In the genomic region with DNA sequence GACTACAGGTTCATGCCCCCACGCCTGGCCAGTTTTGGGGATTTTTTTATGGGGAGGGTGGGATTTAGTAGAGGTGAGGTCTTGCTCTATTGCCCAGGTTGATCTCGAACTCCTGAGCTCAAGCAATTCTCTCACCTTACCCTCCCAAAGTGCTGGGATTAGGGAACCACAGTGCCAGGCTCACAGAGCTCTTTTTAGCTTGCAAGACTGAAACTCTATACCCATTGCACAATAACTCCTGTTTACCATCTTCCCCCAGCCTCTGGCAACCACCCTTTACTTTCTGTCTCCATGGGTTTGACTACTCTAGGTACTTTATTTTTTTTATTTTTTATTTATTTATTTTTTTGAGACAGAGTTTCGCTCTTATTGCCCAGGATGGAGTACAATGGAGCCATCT, we compare ENCODE assay signal across 13 cellular contexts. TPM values are rescaled to one million over a fixed set of nuclear protein-coding genes. Genes with fewer than 3 reads are reported as not detected.
A peak's percentile ranks its signal among the peaks of the same experiment; 100 is the strongest.
DNase-seq lines count a peak whose midpoint lies in the region; ATAC-seq and TF ChIP-seq lines count a peak whose summit lies in the region.
"Had no signal": no experiment of that assay in that cellular context is flagged by ENCODE, and none has a peak within 500 bp of the region (broad histone marks: within the 10 kb centered on the region; RNA-seq: fewer than 3 reads in every experiment).

No MANE protein-coding gene starts in this region.

- WGBS in esophagus muscularis mucosa, result 94% methylated on average over 3 of the region's 3 CpGs
- WGBS in body of pancreas, 2 donors, result 83 to 84% methylated on average over 3 of the region's 3 CpGs

- TF ChIP-seq CTCF in RWPE2 (IDR thresholded peaks at IDR 0.05; ENCODE audit: poor library complexity, severe bottlenecking) (no peak), esophagus muscularis mucosa (IDR thresholded peaks at IDR 0.05) (no peak), body of pancreas (IDR thresholded peaks at IDR 0.05) (no peak)

- H3K4me1 Mint-ChIP-seq in activated naive CD4-positive, alpha-beta T cell treated with anti-CD3 and anti-CD28 coated beads for 36 hours (ENCODE audit: low read depth), result peaks cover 47% of the 10 kb centered on the region
- H3K4me1 Mint-ChIP-seq in stimulated activated naive B cell treated with anti-CD40 and anti-IgM and Interleukin-4, amounts not matched to agents 10 μg/mL and 1 μg/mL and 100 μg/mL, for 72 hours, result peaks cover 13 to 14% of the 10 kb centered on the region in 2 donors
- peaks cover 9 to 11% of the 10 kb centered on the region in 2 donors for H3K4me1 Mint-ChIP-seq in effector memory CD8-positive, alpha-beta T cell (ENCODE audit: low read depth in 2 of 2)

- DNase-seq in activated naive CD4-positive, alpha-beta T cell treated with anti-CD3 and anti-CD28 coated beads for 36 hours, result no peak
- no peak for DNase-seq in activated naive CD4-positive, alpha-beta T cell treated with Interleukin-2 at 50 U/mL for 16 hours
- no peak for DNase-seq in RWPE2 (ENCODE audit: low spot score)
- peak; percentile 90 for DNase-seq in fibroblast of gingiva (ENCODE audit: low read depth)
- DNase-seq in stimulated activated naive B cell treated with anti-CD40 and anti-IgM and Interleukin-4, amounts not matched to agents 10 μg/mL and 1 μg/mL and 100 μg/mL, for 72 hours, result no peak
- DNase-seq in esophagus muscularis mucosa (ENCODE audit: extremely low spot score), result no peak
- DNase-seq in body of pancreas, result no peak
- no peak for DNase-seq in effector memory CD8-positive, alpha-beta T cell
- DNase-seq: activated T-cell treated with anti-CD3 and anti-CD28 coated beads, Interleukin-2, amount 50 U/mL, for 1 hour; Karpas-422 had no signal

- ATAC-seq in RWPE2 (ENCODE audit: low read depth) (peak; percentile 16; the same call in 1 of the 3 replicates), body of pancreas (no peak)
- peak in 1 of 2 donors; percentile 11 for ATAC-seq in stimulated activated naive B cell treated with anti-CD40 and anti-IgM and Interleukin-4, amounts not matched to agents 10 μg/mL and 1 μg/mL and 100 μg/mL, for 72 hours (replicated peaks)
- ATAC-seq in effector memory CD8-positive, alpha-beta T cell (replicated peaks), result no peak

- H3K4me3 ChIP-seq in RWPE2 (ENCODE audit: severe bottlenecking) (no peak overlapping the region), esophagus muscularis mucosa (no peak overlapping the region), body of pancreas (no peak overlapping the region)
- H3K4me3 ChIP-seq: BLaER1 had no signal

- H3K36me3 Mint-ChIP-seq in activated naive CD4-positive, alpha-beta T cell treated with anti-CD3 and anti-CD28 coated beads for 36 hours (ENCODE audit: low read depth), result no peaks in the 10 kb centered on the region
- H3K36me3 Mint-ChIP-seq in stimulated activated naive B cell treated with anti-CD40 and anti-IgM and Interleukin-4, amounts not matched to agents 10 μg/mL and 1 μg/mL and 100 μg/mL, for 72 hours, result no peaks in the 10 kb centered on the region
- H3K36me3 Mint-ChIP-seq in effector memory CD8-positive, alpha-beta T cell (ENCODE audit: insufficient read depth), result peaks cover 6% of the 10 kb centered on the region
- H3K36me3 Mint-ChIP-seq: mesothelial cell of epicardium had no signal

- H3K9me3 Mint-ChIP-seq in activated naive CD4-positive, alpha-beta T cell treated with anti-CD3 and anti-CD28 coated beads for 36 hours, result no peaks in the 10 kb centered on the region
- H3K9me3 Mint-ChIP-seq in stimulated activated naive B cell treated with anti-CD40 and anti-IgM and Interleukin-4, amounts not matched to agents 10 μg/mL and 1 μg/mL and 100 μg/mL, for 72 hours, result no peaks in the 10 kb centered on the region
- H3K9me3 Mint-ChIP-seq in effector memory CD8-positive, alpha-beta T cell, result no peaks in the 10 kb centered on the region
- H3K9me3 Mint-ChIP-seq: dendritic cell treated with granulocyte-macrophage colony-stimulating factor and Interleukin-4, amounts not matched to agents 40 ng/mL and 50 ng/mL, for 4 days had no signal

- peaks cover 33% of the 10 kb centered on the region for H3K36me3 ChIP-seq in RWPE2 (ENCODE audit: low read depth)
- H3K36me3 ChIP-seq in esophagus muscularis mucosa, result no peaks in the 10 kb centered on the region
- no peaks in the 10 kb centered on the region for H3K36me3 ChIP-seq in body of pancreas (replicated peaks in 1 of 2; ENCODE audit: insufficient read depth in 1 of 2, low read depth in 2 of 2)
- H3K36me3 ChIP-seq: BLaER1 had no signal

- no peaks in the 10 kb centered on the region for H3K27me3 ChIP-seq in RWPE2 (ENCODE audit: insufficient read depth, poor library complexity, severe bottlenecking)
- H3K27me3 ChIP-seq in esophagus muscularis mucosa, result no peaks in the 10 kb centered on the region
- H3K27me3 ChIP-seq in body of pancreas, result no peaks in the 10 kb centered on the region
- H3K27me3 ChIP-seq: BLaER1 had no signal

- H3K4me1 ChIP-seq in RWPE2 (ENCODE audit: insufficient read depth, poor library complexity, severe bottlenecking) (peaks cover 51% of the 10 kb centered on the region), esophagus muscularis mucosa (peaks cover 8 to 16% (median 12%) of the 10 kb centered on the region in 4 donors), body of pancreas (no peaks in the 10 kb centered on the region)
- H3K4me1 ChIP-seq: BLaER1 had no signal

- H3K4me3 Mint-ChIP-seq in activated naive CD4-positive, alpha-beta T cell treated with anti-CD3 and anti-CD28 coated beads for 36 hours, result peak overlapping the region; percentile 11
- H3K4me3 Mint-ChIP-seq in stimulated activated naive B cell treated with anti-CD40 and anti-IgM and Interleukin-4, amounts not matched to agents 10 μg/mL and 1 μg/mL and 100 μg/mL, for 72 hours, result peak overlapping the region in 1 of 2 donors; percentile 11
- no peak overlapping the region for H3K4me3 Mint-ChIP-seq in effector memory CD8-positive, alpha-beta T cell
- H3K4me3 Mint-ChIP-seq: dendritic cell treated with granulocyte-macrophage colony-stimulating factor and Interleukin-4, amounts not matched to agents 40 ng/mL and 50 ng/mL, for 4 days; mesothelial cell of epicardium had no signal

- H3K27me3 Mint-ChIP-seq in activated naive CD4-positive, alpha-beta T cell treated with anti-CD3 and anti-CD28 coated beads for 36 hours (ENCODE audit: low read depth), result no peaks in the 10 kb centered on the region
- no peaks in the 10 kb centered on the region for H3K27me3 Mint-ChIP-seq in stimulated activated naive B cell treated with anti-CD40 and anti-IgM and Interleukin-4, amounts not matched to agents 10 μg/mL and 1 μg/mL and 100 μg/mL, for 72 hours
- no peaks in the 10 kb centered on the region for H3K27me3 Mint-ChIP-seq in effector memory CD8-positive, alpha-beta T cell
- H3K27me3 Mint-ChIP-seq: dendritic cell treated with granulocyte-macrophage colony-stimulating factor and Interleukin-4, amounts not matched to agents 40 ng/mL and 50 ng/mL, for 4 days had no signal

- H3K27ac ChIP-seq in RWPE2 (ENCODE audit: poor library complexity, severe bottlenecking) (peak overlapping the region; percentile 99), esophagus muscularis mucosa (replicated peaks in 1 of 4) (no peak overlapping the region), body of pancreas (no peak overlapping the region)
- H3K27ac ChIP-seq: BLaER1 had no signal

- H3K9me3 ChIP-seq in RWPE2 (ENCODE audit: severe bottlenecking), result no peaks in the 10 kb centered on the region
- H3K9me3 ChIP-seq in esophagus muscularis mucosa, result no peaks in the 10 kb centered on the region
- no peaks in the 10 kb centered on the region for H3K9me3 ChIP-seq in body of pancreas
- H3K9me3 ChIP-seq: BLaER1 had no signal

- CTCF ChIA-PET in activated naive CD4-positive, alpha-beta T cell treated with anti-CD3 and anti-CD28 coated beads for 36 hours (lab: Charles Lee), result interaction anchor here (0.6 to 2.4 kb wide), 4 partner anchors 9 to 230 kb away, joined by 3 to 8 read pairs (median 6); no protein-coding TSS in a partner anchor

- intact Hi-C loops in activated naive CD4-positive, alpha-beta T cell treated with anti-CD3 and anti-CD28 coated beads for 36 hours (cut with micrococcal nuclease), result loop anchor here (1.0 to 10.0 kb wide), 6 partner anchors 8 to 479 kb away; partner anchors contain the start of gene NEDD1
- intact Hi-C loops in esophagus muscularis mucosa (cut with DNase I), result no loop called here
- intact Hi-C loops in body of pancreas (cut with DNase I), result no loop called here

- peak overlapping the region; percentile 56 for H3K27ac Mint-ChIP-seq in activated naive CD4-positive, alpha-beta T cell treated with anti-CD3 and anti-CD28 coated beads for 36 hours
- H3K27ac Mint-ChIP-seq in stimulated activated naive B cell treated with anti-CD40 and anti-IgM and Interleukin-4, amounts not matched to agents 10 μg/mL and 1 μg/mL and 100 μg/mL, for 72 hours, result peak overlapping the region; percentile 39
- no peak overlapping the region for H3K27ac Mint-ChIP-seq in effector memory CD8-positive, alpha-beta T cell
- H3K27ac Mint-ChIP-seq: dendritic cell treated with granulocyte-macrophage colony-stimulating factor and Interleukin-4, amounts not matched to agents 40 ng/mL and 50 ng/mL, for 4 days had no signal

- no peak for TF ChIP-seq EP300 in esophagus muscularis mucosa (IDR thresholded peaks at IDR 0.05)

- TF ChIP-seq POLR2A in esophagus muscularis mucosa (IDR thresholded peaks at IDR 0.05; ENCODE audit: low read depth) (no peak), body of pancreas (IDR thresholded peaks at IDR 0.05) (no peak)

RNA-seq across cellular contexts. Expression of gene CDK17, which starts 25.7 kb away (rescaled TPM):
- total RNA-seq in activated naive CD4-positive, alpha-beta T cell treated with anti-CD3 and anti-CD28 coated beads for 36 hours, result 10 to 100 TPM; 41.4 to 45.8 TPM
- 10 to 100 TPM; 56.2 to 96.9 (median 68.6) TPM for total RNA-seq in esophagus muscularis mucosa
- total RNA-seq in body of pancreas, result 10 to 100 TPM; 17.5 to 29.8 TPM

Comparison
In these comparisons a context has a peak if more than half of its experiments do, and no peak if none do; other contexts are left out.
1. H3K27ac Mint-ChIP-seq: peak in activated naive CD4-positive, alpha-beta T cell treated with anti-CD3 and anti-CD28 coated beads for 36 hours (single experiment) and stimulated activated naive B cell treated with anti-CD40 and anti-IgM and Interleukin-4, amounts not matched to agents 10 μg/mL and 1 μg/mL and 100 μg/mL, for 72 hours (single experiment); none in effector memory CD8-positive, alpha-beta T cell (0 of 2).